8 cellular contexts compared by ENCODE assay signal in genomic region chr1:186985889-186986491, GRCh38.
DNase-seq lines count a peak whose midpoint lies in the region; ATAC-seq and TF ChIP-seq lines count a peak whose summit lies in the region.

No MANE protein-coding gene starts in this region.

- peaks cover 7% of the 10 kb centered on the region for H3K4me1 ChIP-seq in hepatocyte (ENCODE audit: insufficient read depth)
- peaks cover 0 to 6% (median 0%) of the 10 kb centered on the region in 6 donors for H3K4me1 ChIP-seq in spleen

- H3K36me3 ChIP-seq in hepatocyte (replicated peaks; ENCODE audit: insufficient read depth, low read depth) = no peaks in the 10 kb centered on the region
- H3K36me3 ChIP-seq in spleen = peaks cover 0 to 5% (median 0%) of the 10 kb centered on the region in 6 donors

- no peaks in the 10 kb centered on the region for H3K79me2 ChIP-seq in hepatocyte

- intact Hi-C loops in spleen (cut with DNase I; ENCODE audit: low total_unique reads) = loop anchor here (5.0 kb wide), 1 partner anchor 504 kb away; no protein-coding TSS in a partner anchor

- peak; percentile 68 for TF ChIP-seq CTCF in AG09319 (IDR thresholded peaks at IDR 0.05; ENCODE audit: low read depth, low read length)
- TF ChIP-seq CTCF in hepatocyte (IDR thresholded peaks at IDR 0.05; ENCODE audit: poor library complexity) = peak; percentile 91
- TF ChIP-seq CTCF in spleen (IDR thresholded peaks at IDR 0.05 in 8 of 11, conservative IDR thresholded peaks at IDR 0.05 in 3 of 11) = peak in 10 of 11 experiments; percentile 48 to 80 (median 66)

- H3K9me3 ChIP-seq in hepatocyte (ENCODE audit: low read depth) (no peaks in the 10 kb centered on the region), spleen (no peaks in the 10 kb centered on the region)

- ATAC-seq in GM18505 (IDR thresholded peaks at IDR 0.05; ENCODE audit: unreplicated experiment) (peak; percentile 74), HG03066 (IDR thresholded peaks at IDR 0.05; ENCODE audit: low read depth, unreplicated experiment) (peak; percentile 83)

- DNase-seq in AG09319 (ENCODE audit: extremely low read depth, low read depth) (no peak), NCI-H2196 (lab: John Stamatoyannopoulos, UW; ENCODE audit: unreplicated experiment) (peak; percentile 45), amniotic epithelial cell (ENCODE audit: low read depth) (peak; percentile 73), hepatocyte (ENCODE audit: low spot score) (peak; percentile 67), spleen (no peak), GM19238 (ENCODE audit: insufficient read length, low spot score) (no peak)

- no peaks in the 10 kb centered on the region for H3K9me2 ChIP-seq in hepatocyte (replicated peaks; ENCODE audit: insufficient read depth)

- H3K27me3 ChIP-seq in hepatocyte = no peaks in the 10 kb centered on the region
- H3K27me3 ChIP-seq in spleen (replicated peaks in 1 of 7) = no peaks in the 10 kb centered on the region

- TF ChIP-seq POLR2A in GM18505 (IDR thresholded peaks at IDR 0.05; ENCODE audit: borderline replicate concordance, extremely low read depth, insufficient read depth, insufficient read length) = no peak
- TF ChIP-seq POLR2A in spleen (IDR thresholded peaks at IDR 0.05) = no peak

- no peak overlapping the region for H2AFZ ChIP-seq in hepatocyte

- H3K4me3 ChIP-seq in hepatocyte (no peak overlapping the region), spleen (no peak overlapping the region)

- H3K27ac ChIP-seq in hepatocyte (no peak overlapping the region), spleen (no peak overlapping the region)

- H4K20me1 ChIP-seq in hepatocyte (ENCODE audit: insufficient read depth, poor library complexity, severe bottlenecking) = no peaks in the 10 kb centered on the region

- 16% methylated on average over 2 of the region's 2 CpGs for WGBS in hepatocyte (ENCODE audit: low lambda C conversion rate, missing lambda C conversion rate)
- 14 to 27% (median 17%) methylated on average over 2 of the region's 2 CpGs for WGBS in spleen, 5 donors

- no peak overlapping the region for H3K4me2 ChIP-seq in hepatocyte

Comparison
In these comparisons a context has a peak if more than half of its experiments do, and no peak if none do; other contexts are left out.
1. DNase-seq: peak in NCI-H2196 (single experiment), amniotic epithelial cell (single experiment) and hepatocyte (single experiment); none in AG09319 (single experiment), spleen (single experiment) and GM19238 (single experiment).
2. Peak in every context shown above with its lines, with median percentiles within 50 percentile points of each other: CTCF ChIP-seq.